In genomic region chr7:128356546-128357365, GRCh38 we compare ENCODE assay signal across 19 cellular contexts. TPM values are rescaled to one million over a fixed set of nuclear protein-coding genes. Genes with fewer than 3 reads are reported as not detected.
A peak's percentile ranks its signal among the peaks of the same experiment; 100 is the strongest.
DNase-seq lines count a peak whose midpoint lies in the region; ATAC-seq and TF ChIP-seq lines count a peak whose summit lies in the region.
"Had no signal": no experiment of that assay in that cellular context is flagged by ENCODE, and none has a peak within 500 bp of the region (broad histone marks: within the 10 kb centered on the region; RNA-seq: fewer than 3 reads in every experiment).

No MANE protein-coding gene starts in this region.

- ATAC-seq in activated T-cell treated with anti-CD3 and anti-CD28 coated beads, Interleukin-2, amount 50 U/mL, for 72 hours (replicated peaks in 1 of 2): no peak

- peaks cover 56% of the 10 kb centered on the region for H3K4me1 Mint-ChIP-seq in nephron progenitor cell
- H3K4me1 Mint-ChIP-seq in activated T-cell treated with anti-CD3 and anti-CD28 coated beads, Interleukin-2, amount 50 U/mL, for 72 hours (ENCODE audit: low read depth): peaks cover 9% of the 10 kb centered on the region

- TF ChIP-seq CTCF in nephron progenitor cell (IDR thresholded peaks at IDR 0.05): no peak

- H3K36me3 Mint-ChIP-seq in nephron progenitor cell (ENCODE audit: low read depth): no peaks in the 10 kb centered on the region
- peaks cover 0 to 4% of the 10 kb centered on the region in 2 donors for H3K36me3 Mint-ChIP-seq in activated T-cell treated with anti-CD3 and anti-CD28 coated beads, Interleukin-2, amount 50 U/mL, for 72 hours (ENCODE audit: insufficient read depth in 2 of 2)
- H3K36me3 Mint-ChIP-seq: CD4-positive, CD25-positive, alpha-beta regulatory T cell had no signal

- peak overlapping the region; percentile 86 for H3K27ac Mint-ChIP-seq in nephron progenitor cell
- H3K27ac Mint-ChIP-seq in activated T-cell treated with anti-CD3 and anti-CD28 coated beads, Interleukin-2, amount 50 U/mL, for 72 hours: no peak overlapping the region
- H3K27ac Mint-ChIP-seq: CD4-positive, CD25-positive, alpha-beta regulatory T cell; H9 had no signal

- DNase-seq in AG08396 (ENCODE audit: low spot score): peak; percentile 8
- DNase-seq in NCI-H226: peak; percentile 59
- peak; percentile 46 for DNase-seq in amniotic epithelial cell (ENCODE audit: low read depth)
- no peak for DNase-seq in nephron progenitor cell
- no peak for DNase-seq in caudate nucleus (lab: John Stamatoyannopoulos, UW)
- DNase-seq in activated T-cell treated with anti-CD3 and anti-CD28 coated beads, Interleukin-2, amount 50 U/mL, for 72 hours: no peak
- DNase-seq in SKM-1 treated with dmso at 0.1 percent for 144 hours (lab: John Stamatoyannopoulos, UW; ENCODE audit: unreplicated experiment): no peak
- no peak for DNase-seq in EL
- DNase-seq: Calu3; CD4-positive, CD25-positive, alpha-beta regulatory T cell; DMS79; GDM1; H9; IMR-90; NCI-H1417; NCI-H2029; NCI-H2171 treated with DMSO at 0.1 percent for 48 hours; NCI-H510A had no signal

- H3K27me3 Mint-ChIP-seq in nephron progenitor cell (ENCODE audit: low read depth, poor library complexity): peaks cover 27% of the 10 kb centered on the region
- peaks cover 42% of the 10 kb centered on the region for H3K27me3 Mint-ChIP-seq in activated T-cell treated with anti-CD3 and anti-CD28 coated beads, Interleukin-2, amount 50 U/mL, for 72 hours (ENCODE audit: low read depth)

- no peaks in the 10 kb centered on the region for H3K9me3 Mint-ChIP-seq in nephron progenitor cell
- no peaks in the 10 kb centered on the region for H3K9me3 Mint-ChIP-seq in activated T-cell treated with anti-CD3 and anti-CD28 coated beads, Interleukin-2, amount 50 U/mL, for 72 hours
- H3K9me3 Mint-ChIP-seq: H9 had no signal

- no peak overlapping the region for H3K27ac ChIP-seq in caudate nucleus (ENCODE audit: low read depth, low read length)

- no peak overlapping the region for H3K4me3 Mint-ChIP-seq in nephron progenitor cell
- no peak overlapping the region for H3K4me3 Mint-ChIP-seq in activated T-cell treated with anti-CD3 and anti-CD28 coated beads, Interleukin-2, amount 50 U/mL, for 72 hours
- H3K4me3 Mint-ChIP-seq: CD4-positive, CD25-positive, alpha-beta regulatory T cell; H9 had no signal

RNA-seq across cellular contexts. Expression of gene PRRT4, which starts 4.7 kb away (rescaled TPM):
- under 1 TPM; 0.14 to 0.70 TPM for total RNA-seq in activated T-cell treated with anti-CD3 and anti-CD28 coated beads, Interleukin-2, amount 50 U/mL, for 72 hours
- total RNA-seq: Calu3, IMR-90, RPMI7951 had no signal

RNA-seq across cellular contexts. Expression of gene RBM28, which starts 13.0 kb away (rescaled TPM):
- 10 to 100 TPM; 38.9 to 52.3 TPM for total RNA-seq in activated T-cell treated with anti-CD3 and anti-CD28 coated beads, Interleukin-2, amount 50 U/mL, for 72 hours

RNA-seq across cellular contexts. Expression of gene IMPDH1, which starts 53.0 kb away (rescaled TPM):
- 10 to 100 TPM; 39.5 to 41.3 TPM for total RNA-seq in activated T-cell treated with anti-CD3 and anti-CD28 coated beads, Interleukin-2, amount 50 U/mL, for 72 hours

Comparison
In these comparisons a context has a peak if more than half of its experiments do, and no peak if none do; other contexts are left out.
1. DNase-seq: peak in AG08396 (single experiment), NCI-H226 (single experiment) and amniotic epithelial cell (single experiment); none in nephron progenitor cell (single experiment), caudate nucleus (0 of 61), activated T-cell treated with anti-CD3 and anti-CD28 coated beads, Interleukin-2, amount 50 U/mL, for 72 hours (0 of 2), SKM-1 treated with dmso at 0.1 percent for 144 hours (single experiment) and EL (single experiment).